23 cellular contexts compared by ENCODE assay signal in genomic region chr3:12313519-12313918, GRCh38. TPM values are rescaled to one million over a fixed set of nuclear protein-coding genes. Genes with fewer than 3 reads are reported as not detected.
"Had no signal": no experiment of that assay in that cellular context is flagged by ENCODE, and none has a peak within 500 bp of the region (broad histone marks: within the 10 kb centered on the region; RNA-seq: fewer than 3 reads in every experiment).

No MANE protein-coding gene starts in this region.

- H3K4me1 Mint-ChIP-seq: T-cell, WTC11 had no signal

- H3K27ac Mint-ChIP-seq: activated naive CD4-positive, alpha-beta T cell treated with anti-CD3 and anti-CD28 coated beads, Interleukin-2, amount 50 U/mL, for 72 hours; dendritic cell treated with granulocyte-macrophage colony-stimulating factor and Interleukin-4, amounts not matched to agents 40 ng/mL and 50 ng/mL, for 4 days; naive thymus-derived CD4-positive, alpha-beta T cell; stimulated activated naive B cell treated with anti-CD40 and anti-IgM and Interleukin-4, amounts not matched to agents 10 μg/mL and 1 μg/mL and 100 μg/mL, for 72 hours; T-cell; T-helper 2 cell treated with Interferon-gamma antibody and Interleukin-4, amounts not matched to agents 5 μg/mL and 100 μg/mL, for 36 hours; WTC11 had no signal

- H3K27me3 Mint-ChIP-seq: dendritic cell treated with granulocyte-macrophage colony-stimulating factor and Interleukin-4, amounts not matched to agents 40 ng/mL and 50 ng/mL, for 4 days had no signal

- H3K9me3 Mint-ChIP-seq: activated naive CD4-positive, alpha-beta T cell treated with anti-CD3 and anti-CD28 coated beads, Interleukin-2, amount 50 U/mL, for 72 hours; dendritic cell treated with granulocyte-macrophage colony-stimulating factor and Interleukin-4, amounts not matched to agents 40 ng/mL and 50 ng/mL, for 4 days; naive thymus-derived CD4-positive, alpha-beta T cell; stimulated activated naive B cell treated with anti-CD40 and anti-IgM and Interleukin-4, amounts not matched to agents 10 μg/mL and 1 μg/mL and 100 μg/mL, for 72 hours; T-cell; T-helper 2 cell treated with Interferon-gamma antibody and Interleukin-4, amounts not matched to agents 5 μg/mL and 100 μg/mL, for 36 hours; WTC11 had no signal

- H3K9me3 ChIP-seq: breast epithelium, left lung, prostate gland, thoracic aorta, upper lobe of left lung had no signal

- H3K27ac ChIP-seq: breast epithelium, left lung, prostate gland, thoracic aorta, upper lobe of left lung had no signal

- H3K36me3 ChIP-seq: breast epithelium, left lung, prostate gland, thoracic aorta, upper lobe of left lung had no signal

- H3K27me3 ChIP-seq: breast epithelium, left lung, upper lobe of left lung had no signal

- ATAC-seq: activated naive CD4-positive, alpha-beta T cell treated with anti-CD3 and anti-CD28 coated beads, Interleukin-2, amount 50 U/mL, for 72 hours; esophagus mucosa; left lung; naive thymus-derived CD4-positive, alpha-beta T cell; stimulated activated naive B cell treated with anti-CD40 and anti-IgM and Interleukin-4, amounts not matched to agents 10 μg/mL and 1 μg/mL and 100 μg/mL, for 72 hours; T-cell; WTC11 had no signal

- DNase-seq: activated gamma-delta T cell treated with Interleukin-2 at 50 U/mL for 16 hours; activated T-cell treated with anti-CD3 and anti-CD28 coated beads, Interleukin-2, amount 50 U/mL, for 1 hour; aorta; cerebellar nuclear complex; effector CD4-positive, alpha-beta T cell; foreskin melanocyte; hippocampal formation; kidney glomerular epithelial cell; left lung; naive thymus-derived CD4-positive, alpha-beta T cell; stimulated activated CD4-positive, alpha-beta T cell treated with anti-CD3 and anti-CD28 coated beads, Interleukin-2, amount 100 ng/mL, for 48 hours; stimulated activated CD8-positive, alpha-beta memory T cell treated with anti-CD3 and anti-CD28 coated beads, Interleukin-4, amount 100 ng/mL, for 48 hours; stimulated activated naive B cell treated with anti-CD40 and anti-IgM and Interleukin-4, amounts not matched to agents 10 μg/mL and 1 μg/mL and 100 μg/mL, for 72 hours; T-cell; upper lobe of left lung had no signal

- H3K4me3 ChIP-seq: breast epithelium, left lung, prostate gland, thoracic aorta, upper lobe of left lung had no signal

- H3K4me1 ChIP-seq: breast epithelium, prostate gland, upper lobe of left lung had no signal

- H3K36me3 Mint-ChIP-seq: activated naive CD4-positive, alpha-beta T cell treated with anti-CD3 and anti-CD28 coated beads, Interleukin-2, amount 50 U/mL, for 72 hours; naive thymus-derived CD4-positive, alpha-beta T cell; T-cell; WTC11 had no signal

- H3K4me3 Mint-ChIP-seq: dendritic cell treated with granulocyte-macrophage colony-stimulating factor and Interleukin-4, amounts not matched to agents 40 ng/mL and 50 ng/mL, for 4 days; naive thymus-derived CD4-positive, alpha-beta T cell; stimulated activated naive B cell treated with anti-CD40 and anti-IgM and Interleukin-4, amounts not matched to agents 10 μg/mL and 1 μg/mL and 100 μg/mL, for 72 hours; T-cell; T-helper 2 cell treated with Interferon-gamma antibody and Interleukin-4, amounts not matched to agents 5 μg/mL and 100 μg/mL, for 36 hours; WTC11 had no signal

RNA-seq across cellular contexts. Expression of gene PPARG, which starts 24.6 kb away (rescaled TPM):
- polyA plus RNA-seq: naive thymus-derived CD4-positive, alpha-beta T cell had no signal
